In genomic region chr7:1242601-1243289, GRCh38 we compare ENCODE assay signal across 32 cellular contexts. TPM values are rescaled to one million over a fixed set of nuclear protein-coding genes. Genes with fewer than 3 reads are reported as not detected.
DNase-seq lines count a peak whose midpoint lies in the region; ATAC-seq and TF ChIP-seq lines count a peak whose summit lies in the region.
"Had no signal": no experiment of that assay in that cellular context is flagged by ENCODE, and none has a peak within 500 bp of the region (broad histone marks: within the 10 kb centered on the region; RNA-seq: fewer than 3 reads in every experiment).

No MANE protein-coding gene starts in this region.

- H3K36me3 ChIP-seq in SK-N-MC (ENCODE audit: insufficient read depth, low read length) (no peaks in the 10 kb centered on the region), hepatocyte (replicated peaks; ENCODE audit: insufficient read depth, low read depth) (no peaks in the 10 kb centered on the region)
- H3K36me3 ChIP-seq: BE2C, left lung, SJCRH30, transverse colon had no signal

- ATAC-seq in Right ventricle myocardium inferior (no peak), left ventricle myocardium superior (no peak), GM21381 (IDR thresholded peaks at IDR 0.05; ENCODE audit: unreplicated experiment) (no peak)
- ATAC-seq: CD8-positive, alpha-beta T cell; left lung; T-cell had no signal

- H3K9ac ChIP-seq in SK-N-MC (ENCODE audit: insufficient read length), result peak overlapping the region; percentile 42

- H3K4me2 ChIP-seq in hepatocyte, result no peak overlapping the region

- H2AFZ ChIP-seq in hepatocyte, result peak overlapping the region; percentile 63

- DNase-seq in Right ventricle myocardium inferior (ENCODE audit: missing footprints), result peak; percentile 63
- DNase-seq in left ventricle myocardium superior, result no peak
- no peak for DNase-seq in SK-N-MC (ENCODE audit: low read depth, low spot score)
- no peak for DNase-seq in hepatocyte (ENCODE audit: low spot score)
- peak; percentile 58 for DNase-seq in retina
- DNase-seq in NCI-H446 treated with DMSO at 0.1 percent for 48 hours (lab: John Stamatoyannopoulos, UW), result no peak
- DNase-seq in NCI-H446 (lab: John Stamatoyannopoulos, UW), result no peak
- DNase-seq: ACHN; activated CD4-positive, alpha-beta memory T cell treated with anti-CD3 and anti-CD28 coated beads, Interleukin-2, amount 10 ng/mL, durations not matched to agents 7 days and 5 days; activated CD4-positive, CD25-positive, alpha-beta regulatory T cell treated with anti-CD3 and anti-CD28 coated beads, Interleukin-2, amount 50 U/mL, for 72 hours; amygdala; BE2C; CD8-positive, alpha-beta T cell; effector memory CD4-positive, alpha-beta T cell; erythroblast; H9; NCI-H1436 treated with DMSO at 0.1 percent for 48 hours; NCI-H82; SJCRH30; stimulated activated CD4-positive, alpha-beta T cell treated with anti-CD3 and anti-CD28 coated beads, Interleukin-15, amount 100 ng/mL, for 24 hours; stimulated activated CD4-positive, alpha-beta T cell treated with anti-CD3 and anti-CD28 coated beads, Interleukin-4, amount 100 ng/mL, for 4 hours; T-cell; transverse colon had no signal

- peaks cover 100% of the 10 kb centered on the region for H3K27me3 ChIP-seq in hepatocyte
- H3K27me3 ChIP-seq: SJCRH30 had no signal

- H3K4me3 ChIP-seq in SK-N-MC (peak overlapping the region; percentile 73), hepatocyte (no peak overlapping the region)
- H3K4me3 ChIP-seq: coronary artery, left lung, SJCRH30, transverse colon had no signal

- H3K27ac ChIP-seq in SK-N-MC (peak overlapping the region; percentile 89), hepatocyte (no peak overlapping the region)
- H3K27ac ChIP-seq: coronary artery, left lung, SJCRH30, transverse colon had no signal

- intact Hi-C loops in Right ventricle myocardium inferior (cut with DNase I) (no loop called here), left ventricle myocardium superior (cut with micrococcal nuclease) (no loop called here)

- no peaks in the 10 kb centered on the region for H3K9me2 ChIP-seq in hepatocyte (replicated peaks; ENCODE audit: insufficient read depth)

- no peaks in the 10 kb centered on the region for H3K4me1 ChIP-seq in hepatocyte (ENCODE audit: insufficient read depth)
- H3K4me1 ChIP-seq: BE2C had no signal

- H4K20me1 ChIP-seq in hepatocyte (ENCODE audit: insufficient read depth, poor library complexity, severe bottlenecking), result no peaks in the 10 kb centered on the region

- no peaks in the 10 kb centered on the region for H3K79me2 ChIP-seq in hepatocyte

- 3% methylated on average over 38 of the region's 53 CpGs for WGBS in hepatocyte (ENCODE audit: low lambda C conversion rate, missing lambda C conversion rate)

- no peaks in the 10 kb centered on the region for H3K9me3 ChIP-seq in SK-N-MC (ENCODE audit: low read depth, low read length)
- no peaks in the 10 kb centered on the region for H3K9me3 ChIP-seq in hepatocyte (ENCODE audit: low read depth)
- H3K9me3 ChIP-seq: BE2C, left lung, SJCRH30, transverse colon had no signal

- no peak for TF ChIP-seq CTCF in hepatocyte (IDR thresholded peaks at IDR 0.05; ENCODE audit: poor library complexity)

RNA-seq across cellular contexts. Expression of gene UNCX, which starts 10.1 kb away (rescaled TPM):
- total RNA-seq in Right ventricle myocardium inferior (not detected), left ventricle myocardium superior (not detected), hepatocyte (not detected in 2 replicates)
- not detected in 2 replicates for polyA plus RNA-seq in hepatocyte
- total RNA-seq: activated CD4-positive, alpha-beta memory T cell treated with anti-CD3 and anti-CD28 coated beads, Interleukin-2, amount 10 ng/mL, durations not matched to agents 7 days and 5 days; activated T-helper 2 cell treated with anti-CD3 and anti-CD28 coated beads, Interferon-gamma antibody, Interleukin-2, Interleukin-4, amounts not matched to agents 10 μg/mL and 5 μg/mL and 100 μg/mL, durations not matched to agents 14 hours and 24 hours and 36 hours; CD8-positive, alpha-beta T cell; Daoy; H9; left lung; LHCN-M2; omental fat pad; pulmonary artery endothelial cell; subcutaneous adipose tissue; T-cell; transverse colon had no signal

Comparison
In these comparisons a context has a peak if more than half of its experiments do, and no peak if none do; other contexts are left out.
1. DNase-seq: peak in Right ventricle myocardium inferior (single experiment) and retina (single experiment); none in left ventricle myocardium superior (single experiment), SK-N-MC (single experiment), hepatocyte (single experiment), NCI-H446 treated with DMSO at 0.1 percent for 48 hours (single experiment) and NCI-H446 (0 of 2).